17 cellular contexts compared by ENCODE assay signal in the genomic region with DNA sequence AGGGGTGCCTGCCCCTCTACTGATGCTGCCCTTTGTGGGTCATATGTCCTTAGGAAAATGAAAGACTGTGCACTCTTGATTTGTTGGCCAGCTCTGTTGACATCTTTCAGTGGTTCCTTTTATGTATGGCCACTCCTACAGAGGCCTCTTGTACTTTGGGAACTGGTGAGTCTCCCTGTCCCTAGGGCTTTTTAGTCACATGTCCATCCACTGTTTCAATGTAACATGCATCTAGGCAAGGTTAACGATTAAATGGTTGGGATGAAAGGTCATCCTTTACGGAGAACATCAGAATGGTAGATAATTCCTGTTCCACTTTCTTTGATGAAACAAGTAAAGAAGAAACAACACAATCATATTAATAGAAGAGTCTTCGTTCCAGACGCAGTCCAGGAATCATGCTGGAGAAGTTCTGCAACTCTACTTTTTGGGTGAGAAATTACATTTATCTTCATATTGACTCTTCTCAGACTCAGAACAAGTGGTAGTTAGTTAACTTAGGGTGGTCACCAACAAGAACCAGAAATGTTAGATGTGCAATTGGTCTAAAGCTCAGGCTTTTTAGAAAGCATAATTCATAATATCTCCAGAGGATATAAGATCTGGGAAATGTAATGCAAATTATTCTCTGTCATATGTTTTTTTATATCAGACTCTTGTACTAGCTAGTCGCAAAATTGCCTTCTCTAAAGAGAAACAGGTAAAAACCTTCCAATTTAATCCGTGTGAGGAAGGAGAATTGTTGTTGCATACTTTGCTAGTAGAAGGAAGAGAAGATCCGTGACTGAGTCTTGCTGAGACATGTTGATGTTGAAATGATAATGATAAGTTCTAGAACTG. TPM values are rescaled to one million over a fixed set of nuclear protein-coding genes. Genes with fewer than 3 reads are reported as not detected.
DNase-seq lines count a peak whose midpoint lies in the region; FAIRE-seq and TF ChIP-seq lines count a peak whose summit lies in the region.
"Had no signal": no experiment of that assay in that cellular context is flagged by ENCODE, and none has a peak within 500 bp of the region (broad histone marks: within the 10 kb centered on the region; RNA-seq: fewer than 3 reads in every experiment).

A gene (plus strand): TSS at position 194 of the 840 bp plus-strand sequence. CDS start 205 bp downstream, at position 399.

- H3K27me3 Mint-ChIP-seq in nephron (ENCODE audit: low read depth) (peaks cover 4% of the 10 kb centered on the region), progenitor cell of endocrine pancreas (no peaks in the 10 kb centered on the region)
- H3K27me3 Mint-ChIP-seq: brain had no signal

- FAIRE-seq in A204.1 (lab: Jason Lieb, UNC): peak; percentile 98

- H3K27me3 ChIP-seq in adrenal gland: no peaks in the 10 kb centered on the region
- H3K27me3 ChIP-seq: upper lobe of left lung had no signal

- WGBS in adrenal gland, 4 donors: 84 to 89% (median 87%) methylated on average over 7 of the region's 7 CpGs

- H3K36me3 ChIP-seq in adrenal gland (replicated peaks in 1 of 2): no peaks in the 10 kb centered on the region
- H3K36me3 ChIP-seq: upper lobe of left lung had no signal

- H3K9me3 ChIP-seq in adrenal gland (replicated peaks in 1 of 3): no peaks in the 10 kb centered on the region
- H3K9me3 ChIP-seq: upper lobe of left lung had no signal

- H3K27ac Mint-ChIP-seq in nephron (peak within 1 kb of the TSS; percentile 67 to 97 (median 79)), progenitor cell of endocrine pancreas (no peak within 1 kb of the TSS)
- H3K27ac Mint-ChIP-seq: activated CD4-positive, alpha-beta T cell treated with anti-CD3 and anti-CD28 coated beads, Interleukin-2, amount 10 ng/mL, durations not matched to agents 24 days and 14 days; CD8-positive, alpha-beta T cell had no signal

- intact Hi-C loops in adrenal gland (cut with DNase I): no loop called here

- H3K9me3 Mint-ChIP-seq in nephron (peaks cover 3% of the 10 kb centered on the region), progenitor cell of endocrine pancreas (ENCODE audit: low read depth) (peaks cover 3% of the 10 kb centered on the region)
- H3K9me3 Mint-ChIP-seq: activated CD4-positive, alpha-beta T cell treated with anti-CD3 and anti-CD28 coated beads, Interleukin-2, amount 10 ng/mL, durations not matched to agents 24 days and 14 days had no signal

- no peak within 1 kb of the TSS for H3K4me3 ChIP-seq in adrenal gland
- H3K4me3 ChIP-seq: upper lobe of left lung had no signal

- TF ChIP-seq POLR2A in adrenal gland (IDR thresholded peaks at IDR 0.05): no peak

- no peaks in the 10 kb centered on the region for H3K4me1 ChIP-seq in adrenal gland (replicated peaks in 1 of 2)

- no peak for TF ChIP-seq CTCF in nephron (IDR thresholded peaks at IDR 0.05; ENCODE audit: unreplicated experiment in 3 of 3)
- TF ChIP-seq CTCF in adrenal gland (IDR thresholded peaks at IDR 0.05): no peak
- no peak for TF ChIP-seq CTCF in progenitor cell of endocrine pancreas (IDR thresholded peaks at IDR 0.05; ENCODE audit: unreplicated experiment)

- H3K27ac ChIP-seq in adrenal gland: no peak within 1 kb of the TSS
- H3K27ac ChIP-seq: HL-60, KMS-11, upper lobe of left lung had no signal

- peak; percentile 75 for DNase-seq in LoVo (ENCODE audit: low spot score)
- peak; percentile 24 for DNase-seq in epidermal melanocyte (ENCODE audit: insufficient read length, low spot score)
- DNase-seq in adrenal gland: no peak
- DNase-seq in NCI-H524 (lab: John Stamatoyannopoulos, UW): no peak
- no peak for DNase-seq in progenitor cell of endocrine pancreas (ENCODE audit: low spot score, unreplicated experiment)
- no peak for DNase-seq in NCI-H146 treated with DMSO at 0.1 percent for 48 hours (lab: John Stamatoyannopoulos, UW; ENCODE audit: unreplicated experiment)
- DNase-seq: activated CD4-positive, alpha-beta T cell treated with anti-CD3 and anti-CD28 coated beads, Interleukin-2, amount 10 ng/mL, durations not matched to agents 24 days and 14 days; activated naive CD4-positive, alpha-beta T cell treated with anti-CD3 and anti-CD28 coated beads, Interleukin-2, amount 50 U/mL, for 16 hours; CD8-positive, alpha-beta T cell; kidney glomerular epithelial cell; SIG-M5; upper lobe of left lung had no signal

- H3K4me1 Mint-ChIP-seq in nephron (peaks cover 35% of the 10 kb centered on the region), progenitor cell of endocrine pancreas (ENCODE audit: low read depth) (peaks cover 2% of the 10 kb centered on the region)

- H3K36me3 Mint-ChIP-seq in nephron (ENCODE audit: low read depth): peaks cover 4% of the 10 kb centered on the region
- no peaks in the 10 kb centered on the region for H3K36me3 Mint-ChIP-seq in progenitor cell of endocrine pancreas (ENCODE audit: insufficient read depth)
- H3K36me3 Mint-ChIP-seq: brain had no signal

- peak within 1 kb of the TSS in 1 of 3 experiments; percentile 57 for H3K4me3 Mint-ChIP-seq in nephron
- no peak within 1 kb of the TSS for H3K4me3 Mint-ChIP-seq in progenitor cell of endocrine pancreas (ENCODE audit: low read depth)
- H3K4me3 Mint-ChIP-seq: activated CD4-positive, alpha-beta T cell treated with anti-CD3 and anti-CD28 coated beads, Interleukin-2, amount 10 ng/mL, durations not matched to agents 24 days and 14 days; CD8-positive, alpha-beta T cell had no signal

RNA-seq across cellular contexts. Expression of the gene that starts here (rescaled TPM):
- 1 to 10 TPM in 3 of 8 donors, under 1 TPM in 5; 0.55 to 1.6 (median 0.64) TPM for total RNA-seq in adrenal gland
- polyA plus RNA-seq in adrenal gland: 1 to 10 TPM in 2 of 3 donors, under 1 TPM in 1; 0.66 to 2.1 (median 1.4) TPM
- 0.75 and 0.89 TPM in 2 replicates for total RNA-seq in progenitor cell of endocrine pancreas

Comparison
In these comparisons a context has a peak if more than half of its experiments do, and no peak if none do; other contexts are left out.
1. DNase-seq: peak in LoVo (single experiment) and epidermal melanocyte (single experiment); none in adrenal gland (0 of 7), NCI-H524 (0 of 2), progenitor cell of endocrine pancreas (single experiment) and NCI-H146 treated with DMSO at 0.1 percent for 48 hours (single experiment).